Comparison of ENCODE assay signal across 23 cellular contexts in genomic region chr15:95682129-95682528, GRCh38.
"Had no signal": no experiment of that assay in that cellular context is flagged by ENCODE, and none has a peak within 500 bp of the region (broad histone marks: within the 10 kb centered on the region; RNA-seq: fewer than 3 reads in every experiment).

No MANE protein-coding gene starts in this region.

- H3K27ac Mint-ChIP-seq: activated naive CD8-positive, alpha-beta T cell; activated T-helper 1 cell treated with anti-CD3 and anti-CD28 coated beads, Interleukin-12 subunit alpha, Interleukin-12 subunit beta, Interleukin-2, Interleukin-4 antibody, amounts not matched to agents 30 ng/mL and 10 ng/mL and 1 ng/mL, durations not matched to agents 14 hours and 24 hours and 36 hours; endodermal cell; naive B cell; stimulated activated memory B cell treated with anti-CD40 and anti-IgM and Interleukin-4, amounts not matched to agents 10 μg/mL and 1 μg/mL and 100 μg/mL, for 72 hours had no signal

- DNase-seq: activated CD4-positive, alpha-beta T cell treated with anti-CD3 and anti-CD28 coated beads, Interleukin-2, amount 50 U/mL, for 4 hours; activated gamma-delta T cell treated with Interleukin-2 at 50 U/mL for 16 hours; activated T-cell treated with anti-CD3 and anti-CD28 coated beads for 4 hours; endodermal cell; foreskin keratinocyte; glutamatergic neuron; hypothalamus; kidney; left lung; naive B cell; spleen; stimulated activated CD4-positive, alpha-beta T cell treated with anti-CD3 and anti-CD28 coated beads, Interleukin-4, amount 100 ng/mL, for 4 hours; SW 1271; T-helper 2 cell; upper lobe of right lung; WERI-Rb-1 had no signal

- H3K27ac ChIP-seq: epithelial cell of prostate, left lung, neutrophil, parathyroid adenoma, spleen, thoracic aorta, upper lobe of right lung, WERI-Rb-1 had no signal

- ATAC-seq: foreskin keratinocyte; left lung; stimulated activated memory B cell treated with anti-CD40 and anti-IgM and Interleukin-4, amounts not matched to agents 10 μg/mL and 1 μg/mL and 100 μg/mL, for 72 hours; upper lobe of right lung had no signal

- H3K4me3 ChIP-seq: left lung, spleen, thoracic aorta, upper lobe of right lung had no signal

- H3K9ac ChIP-seq: parathyroid adenoma had no signal

- H3K9me3 ChIP-seq: left lung, neutrophil, spleen, thoracic aorta, upper lobe of right lung had no signal

- H3K36me3 ChIP-seq: left lung, neutrophil, spleen, thoracic aorta, upper lobe of right lung, WERI-Rb-1 had no signal

- H2AFZ ChIP-seq: parathyroid adenoma had no signal

- H3K9me3 Mint-ChIP-seq: activated T-helper 1 cell treated with anti-CD3 and anti-CD28 coated beads, Interleukin-12 subunit alpha, Interleukin-12 subunit beta, Interleukin-2, Interleukin-4 antibody, amounts not matched to agents 30 ng/mL and 10 ng/mL and 1 ng/mL, durations not matched to agents 14 hours and 24 hours and 36 hours; endodermal cell; stimulated activated memory B cell treated with anti-CD40 and anti-IgM and Interleukin-4, amounts not matched to agents 10 μg/mL and 1 μg/mL and 100 μg/mL, for 72 hours had no signal

- H3K27me3 Mint-ChIP-seq: naive B cell; stimulated activated memory B cell treated with anti-CD40 and anti-IgM and Interleukin-4, amounts not matched to agents 10 μg/mL and 1 μg/mL and 100 μg/mL, for 72 hours had no signal

- H3K4me1 ChIP-seq: left lung, parathyroid adenoma, spleen had no signal

- H3K4me3 Mint-ChIP-seq: activated naive CD8-positive, alpha-beta T cell; activated T-helper 1 cell treated with anti-CD3 and anti-CD28 coated beads, Interleukin-12 subunit alpha, Interleukin-12 subunit beta, Interleukin-2, Interleukin-4 antibody, amounts not matched to agents 30 ng/mL and 10 ng/mL and 1 ng/mL, durations not matched to agents 14 hours and 24 hours and 36 hours; endodermal cell; naive B cell; stimulated activated memory B cell treated with anti-CD40 and anti-IgM and Interleukin-4, amounts not matched to agents 10 μg/mL and 1 μg/mL and 100 μg/mL, for 72 hours had no signal

- H3K36me3 Mint-ChIP-seq: activated naive CD8-positive, alpha-beta T cell; naive B cell; stimulated activated memory B cell treated with anti-CD40 and anti-IgM and Interleukin-4, amounts not matched to agents 10 μg/mL and 1 μg/mL and 100 μg/mL, for 72 hours had no signal

- H3K79me2 ChIP-seq: parathyroid adenoma had no signal

- H3K4me1 Mint-ChIP-seq: endodermal cell; naive B cell; stimulated activated memory B cell treated with anti-CD40 and anti-IgM and Interleukin-4, amounts not matched to agents 10 μg/mL and 1 μg/mL and 100 μg/mL, for 72 hours had no signal

- H3K27me3 ChIP-seq: foreskin keratinocyte, left lung, neutrophil, spleen, upper lobe of right lung had no signal
